21 cellular contexts compared by ENCODE assay signal in genomic region chr12:105567061-105567460, GRCh38.
"Had no signal": no experiment of that assay in that cellular context is flagged by ENCODE, and none has a peak within 500 bp of the region (broad histone marks: within the 10 kb centered on the region; RNA-seq: fewer than 3 reads in every experiment).

No MANE protein-coding gene starts in this region.

- H3K36me3 ChIP-seq: esophagus muscularis mucosa, left lung, spleen, upper lobe of right lung had no signal

- H3K27me3 ChIP-seq: body of pancreas, esophagus muscularis mucosa, left lung, upper lobe of right lung had no signal

- H3K9me3 ChIP-seq: body of pancreas, esophagus muscularis mucosa, left lung, spleen, upper lobe of right lung had no signal

- FAIRE-seq: kidney had no signal

- DNase-seq: activated CD4-positive, alpha-beta T cell treated with anti-CD3 and anti-CD28 coated beads for 36 hours; activated CD4-positive, alpha-beta T cell treated with anti-CD3 and anti-CD28 coated beads, Interleukin-2, amount 50 U/mL, for 4 hours; activated CD8-positive, alpha-beta memory T cell treated with anti-CD3 and anti-CD28 coated beads for 24 hours; activated CD8-positive, alpha-beta memory T cell treated with anti-CD3 and anti-CD28 coated beads, Interleukin-2, amount 50 U/mL, for 4 hours; activated naive CD4-positive, alpha-beta T cell; activated naive CD8-positive, alpha-beta T cell treated with anti-CD3 and anti-CD28 coated beads for 36 hours; activated T-cell treated with anti-CD3 and anti-CD28 coated beads, Interleukin-2, amount 50 U/mL, for 24 hours; amniotic stem cell; body of pancreas; caudate nucleus; effector memory CD4-positive, alpha-beta T cell; kidney; left lung; midbrain; natural killer cell; spleen; stimulated activated CD4-positive, alpha-beta T cell treated with anti-CD3 and anti-CD28 coated beads, Interleukin-4, amount 100 ng/mL, for 24 hours; stimulated activated naive CD8-positive, alpha-beta T cell treated with anti-CD3 and anti-CD28 coated beads, Interleukin-15, Interleukin-2, amounts not matched to agents 100 U/mL and 50 U/mL, for 24 hours; T-helper 9 cell; upper lobe of right lung had no signal

- H3K27ac ChIP-seq: body of pancreas, esophagus muscularis mucosa, left lung, spleen, upper lobe of right lung had no signal

- H3K4me3 ChIP-seq: body of pancreas, esophagus muscularis mucosa, left lung, spleen, upper lobe of right lung had no signal

- H3K4me1 ChIP-seq: body of pancreas, left lung, spleen, upper lobe of right lung had no signal
